30 cellular contexts compared by ENCODE assay signal in the genomic region with DNA sequence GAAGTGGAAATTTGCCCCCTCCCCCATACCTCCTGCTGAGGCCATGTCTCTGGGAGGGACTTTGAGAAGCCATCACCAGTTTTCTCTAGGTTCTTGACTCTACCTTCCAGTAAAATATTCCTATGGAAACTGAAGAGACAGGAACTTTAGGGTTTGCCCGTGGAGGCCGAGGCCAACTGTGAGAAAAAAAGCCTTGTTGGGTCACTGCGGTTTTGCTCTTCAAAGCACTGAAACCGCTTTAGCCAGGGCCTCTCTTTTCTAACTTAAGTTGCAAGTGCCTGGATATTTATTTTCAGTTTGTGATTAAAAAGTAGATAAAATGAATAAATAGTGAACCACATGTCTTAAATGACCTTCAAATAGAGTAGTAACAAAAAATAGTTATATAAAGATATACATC.
"Had no signal": no experiment of that assay in that cellular context is flagged by ENCODE, and none has a peak within 500 bp of the region (broad histone marks: within the 10 kb centered on the region; RNA-seq: fewer than 3 reads in every experiment).

No MANE protein-coding gene starts in this region.

- H3K9me3 ChIP-seq: esophagus muscularis mucosa, gastroesophageal sphincter, heart right ventricle had no signal

- H3K27me3 ChIP-seq: brain microvascular endothelial cell, esophagus muscularis mucosa, foreskin keratinocyte, gastroesophageal sphincter, heart right ventricle had no signal

- DNase-seq: activated B cell treated with CpG ODN at 0.5 μM for 24 hours; activated CD4-positive, alpha-beta T cell treated with anti-CD3 and anti-CD28 coated beads for 48 hours; activated CD4-positive, alpha-beta T cell treated with anti-CD3 and anti-CD28 coated beads, Interleukin-2, amount 50 U/mL, for 1 hour; activated CD4-positive, alpha-beta T cell treated with anti-CD3 and anti-CD28 coated beads, Interleukin-2, amount 50 U/mL, for 48 hours; activated CD8-positive, alpha-beta memory T cell treated with anti-CD3 and anti-CD28 coated beads for 24 hours; activated CD8-positive, alpha-beta T cell treated with anti-CD3 and anti-CD28 coated beads for 36 hours; activated effector memory CD4-positive, alpha-beta T cell treated with Interleukin-2 at 50 U/mL for 16 hours; activated gamma-delta T cell treated with Interleukin-2 at 50 U/mL for 16 hours; activated naive CD4-positive, alpha-beta T cell treated with anti-CD3 and anti-CD28 coated beads, Interleukin-2, amount 50 U/mL, for 16 hours; activated naive CD4-positive, alpha-beta T cell treated with Interleukin-2 at 50 U/mL for 16 hours; activated T-cell treated with anti-CD3 and anti-CD28 coated beads, Interleukin-2, amount 50 U/mL, for 4 hours; amniotic stem cell; anterior cingulate cortex; brain microvascular endothelial cell; dorsolateral prefrontal cortex; effector memory CD4-positive, alpha-beta T cell; endodermal cell; erythroblast; foreskin keratinocyte; heart right ventricle; T-helper 17 cell; T1000; WERI-Rb-1 had no signal

- H3K4me1 ChIP-seq: esophagus muscularis mucosa, gastroesophageal sphincter had no signal

- H3K4me3 ChIP-seq: coronary artery, dorsolateral prefrontal cortex, esophagus muscularis mucosa, gastroesophageal sphincter, heart right ventricle had no signal

- FAIRE-seq: astrocyte, bronchial epithelial cell had no signal

- H3K36me3 ChIP-seq: brain microvascular endothelial cell, esophagus muscularis mucosa, gastroesophageal sphincter, heart right ventricle, WERI-Rb-1 had no signal

- ATAC-seq: activated CD4-positive, CD25-positive, alpha-beta regulatory T cell treated with anti-CD3 and anti-CD28 coated beads, Interleukin-2, amount 50 U/mL, for 24 hours; activated CD8-positive, alpha-beta T cell treated with anti-CD3 and anti-CD28 coated beads for 36 hours; activated T-cell treated with anti-CD3 and anti-CD28 coated beads, Interleukin-2, amount 50 U/mL, for 4 hours; activated T-helper 17 cell treated with anti-CD3 and anti-CD28 coated beads, Interleukin-2, amount 50 U/mL, for 72 hours; foreskin keratinocyte; gastroesophageal sphincter; T-helper 17 cell had no signal

- H3K27ac ChIP-seq: brain microvascular endothelial cell, coronary artery, dorsolateral prefrontal cortex, esophagus muscularis mucosa, foreskin keratinocyte, gastroesophageal sphincter, heart right ventricle, WERI-Rb-1 had no signal
